In the genomic region with DNA sequence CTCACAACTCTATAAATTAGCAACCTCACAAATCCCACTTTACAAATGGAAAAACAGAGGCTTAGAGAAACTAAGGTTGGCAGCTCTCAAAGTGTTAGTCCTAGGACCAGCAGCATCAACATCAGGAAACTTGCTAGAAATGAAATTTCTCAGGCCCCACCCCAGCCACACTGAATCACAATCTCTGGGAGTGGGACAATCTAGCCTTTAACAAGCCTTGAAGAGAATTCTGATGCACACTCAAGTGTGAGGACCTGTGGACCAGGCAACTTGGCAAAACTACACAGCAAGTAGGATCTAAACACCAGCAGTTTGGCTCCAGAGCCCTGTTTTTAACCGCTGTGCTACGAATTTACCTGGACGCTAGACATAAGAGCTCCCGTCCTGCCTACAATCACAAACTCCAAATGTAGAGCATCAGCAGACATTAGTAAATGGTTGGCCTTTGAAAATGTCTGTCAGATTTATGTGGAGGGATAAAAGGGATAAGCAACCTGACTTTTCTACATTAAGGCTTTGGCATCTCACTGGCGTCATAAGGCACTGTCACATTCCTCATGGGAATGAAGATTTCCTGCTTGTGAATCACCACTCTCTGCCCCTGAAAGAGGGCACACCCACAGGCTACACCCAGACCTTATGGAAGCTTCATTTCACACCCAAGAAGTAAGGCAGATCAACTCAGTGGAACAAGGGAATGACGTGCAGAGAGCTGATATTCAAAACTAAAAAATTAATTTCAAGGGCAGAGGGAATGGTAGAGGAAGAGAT, we compare ENCODE assay signal across 12 cellular contexts. TPM values are rescaled to one million over a fixed set of nuclear protein-coding genes. Genes with fewer than 3 reads are reported as not detected.
DNase-seq lines count a peak whose midpoint lies in the region; ATAC-seq, FAIRE-seq and TF ChIP-seq lines count a peak whose summit lies in the region.
"Had no signal": no experiment of that assay in that cellular context is flagged by ENCODE, and none has a peak within 500 bp of the region (broad histone marks: within the 10 kb centered on the region; RNA-seq: fewer than 3 reads in every experiment).

No MANE protein-coding gene starts in this region.

- H3K27ac ChIP-seq in cingulate gyrus (ENCODE audit: low read depth, low read length), result peak overlapping the region; percentile 85

- H3K9me3 ChIP-seq in mucosa of descending colon, result no peaks in the 10 kb centered on the region
- H3K9me3 ChIP-seq: Peyer's patch, prostate gland had no signal

- no peak overlapping the region for H3K27ac Mint-ChIP-seq in activated naive CD4-positive, alpha-beta T cell treated with anti-CD3 and anti-CD28 coated beads for 36 hours
- H3K27ac Mint-ChIP-seq: activated CD4-positive, alpha-beta memory T cell treated with anti-CD3 and anti-CD28 coated beads, Interleukin-2, amount 10 ng/mL, durations not matched to agents 7 days and 5 days had no signal

- FAIRE-seq in GM12892 (lab: Jason Lieb, UNC), result no peak

- no peak overlapping the region for H3K4me3 ChIP-seq in mucosa of descending colon
- H3K4me3 ChIP-seq: Peyer's patch, prostate gland had no signal

- H3K9me3 Mint-ChIP-seq in activated naive CD4-positive, alpha-beta T cell treated with anti-CD3 and anti-CD28 coated beads for 36 hours, result no peaks in the 10 kb centered on the region
- H3K9me3 Mint-ChIP-seq: activated CD4-positive, alpha-beta memory T cell treated with anti-CD3 and anti-CD28 coated beads, Interleukin-2, amount 10 ng/mL, durations not matched to agents 7 days and 5 days had no signal

- TF ChIP-seq POLR2A in GM12892 (IDR thresholded peaks at IDR 0.05; ENCODE audit: low read depth, low read length), result no peak

- H3K4me3 Mint-ChIP-seq in activated naive CD4-positive, alpha-beta T cell treated with anti-CD3 and anti-CD28 coated beads for 36 hours, result no peak overlapping the region
- H3K4me3 Mint-ChIP-seq: activated CD4-positive, alpha-beta memory T cell treated with anti-CD3 and anti-CD28 coated beads, Interleukin-2, amount 10 ng/mL, durations not matched to agents 7 days and 5 days had no signal

- TF ChIP-seq CTCF in mucosa of descending colon (IDR thresholded peaks at IDR 0.05), result no peak

- intact Hi-C loops in mucosa of descending colon (cut with DNase I, micrococcal nuclease), result no loop called here
- intact Hi-C loops in activated naive CD4-positive, alpha-beta T cell treated with anti-CD3 and anti-CD28 coated beads for 36 hours (cut with micrococcal nuclease), result no loop called here

- peaks cover 6% of the 10 kb centered on the region for H3K27me3 Mint-ChIP-seq in activated naive CD4-positive, alpha-beta T cell treated with anti-CD3 and anti-CD28 coated beads for 36 hours (ENCODE audit: low read depth)

- no peaks in the 10 kb centered on the region for H3K36me3 ChIP-seq in mucosa of descending colon (ENCODE audit: low read depth)
- H3K36me3 ChIP-seq: Peyer's patch, prostate gland had no signal

- peaks cover 16% of the 10 kb centered on the region for H3K4me1 ChIP-seq in mucosa of descending colon (ENCODE audit: low read depth)
- H3K4me1 ChIP-seq: prostate gland had no signal

- H3K4me1 Mint-ChIP-seq in activated naive CD4-positive, alpha-beta T cell treated with anti-CD3 and anti-CD28 coated beads for 36 hours (ENCODE audit: low read depth), result peaks cover 7% of the 10 kb centered on the region

- peak; percentile 86 for ATAC-seq in mucosa of descending colon

- H3K36me3 Mint-ChIP-seq in activated naive CD4-positive, alpha-beta T cell treated with anti-CD3 and anti-CD28 coated beads for 36 hours (ENCODE audit: low read depth), result no peaks in the 10 kb centered on the region

- CTCF ChIA-PET in activated naive CD4-positive, alpha-beta T cell treated with anti-CD3 and anti-CD28 coated beads for 36 hours (lab: Charles Lee), result no interaction called here

- peak; percentile 98 for DNase-seq in A172 (ENCODE audit: low spot score)
- DNase-seq in LHCN-M2 (ENCODE audit: low read depth), result peak; percentile 87
- peak in 1 of 3 donors; percentile 33 for DNase-seq in mucosa of descending colon
- no peak for DNase-seq in activated naive CD4-positive, alpha-beta T cell treated with anti-CD3 and anti-CD28 coated beads for 36 hours
- no peak for DNase-seq in GM12892 (ENCODE audit: insufficient read length)
- DNase-seq in NCI-H774 (lab: John Stamatoyannopoulos, UW), result no peak
- DNase-seq in NCI-H345 treated with DMSO at 0.1 percent for 48 hours (lab: John Stamatoyannopoulos, UW; ENCODE audit: unreplicated experiment), result no peak
- DNase-seq: activated CD4-positive, alpha-beta memory T cell treated with anti-CD3 and anti-CD28 coated beads, Interleukin-2, amount 10 ng/mL, durations not matched to agents 7 days and 5 days; NCI-H1417 treated with DMSO at 0.1 percent for 48 hours; Peyer's patch had no signal

RNA-seq across cellular contexts. Expression of a gene that starts 34.5 kb away (rescaled TPM):
- 11.8 and 18.0 TPM in 2 replicates for total RNA-seq in A172 (2014; rRNA removed; shearing (Covaris generic))
- 74.9 and 101 TPM in 2 replicates for total RNA-seq in LHCN-M2 (2014; rRNA removed)
- polyA plus RNA-seq in LHCN-M2 (2012), result 45.9 TPM
- 10 to 100 TPM in 1 of 3 donors, 1 to 10 TPM in 2; 1.5 to 23.3 (median 4.7) TPM for total RNA-seq in mucosa of descending colon
- total RNA-seq in activated naive CD4-positive, alpha-beta T cell treated with anti-CD3 and anti-CD28 coated beads for 36 hours, result under 1 TPM; 0.07 to 0.12 TPM
- polyA plus RNA-seq in GM12892 (2012; ENCODE audit: missing spikeins), result not detected

Comparison
In these comparisons a context has a peak if more than half of its experiments do, and no peak if none do; other contexts are left out.
1. DNase-seq: peak in A172 (single experiment) and LHCN-M2 (single experiment); none in activated naive CD4-positive, alpha-beta T cell treated with anti-CD3 and anti-CD28 coated beads for 36 hours (single experiment), GM12892 (single experiment), NCI-H774 (single experiment) and NCI-H345 treated with DMSO at 0.1 percent for 48 hours (single experiment).